ENCODE assay signal across 2 cellular contexts in genomic region chr3:44986330-44986729, GRCh38. TPM values are rescaled to one million over a fixed set of nuclear protein-coding genes. Genes with fewer than 3 reads are reported as not detected.
"Had no signal": no experiment of that assay in that cellular context is flagged by ENCODE, and none has a peak within 500 bp of the region (broad histone marks: within the 10 kb centered on the region; RNA-seq: fewer than 3 reads in every experiment).

No MANE protein-coding gene starts in this region.

RNA-seq across cellular contexts. Expression of gene CLEC3B, which starts 39.8 kb away (rescaled TPM):
- total RNA-seq: M059J, MCF 10A had no signal
